ENCODE assay signal across 19 cellular contexts in the genomic region with DNA sequence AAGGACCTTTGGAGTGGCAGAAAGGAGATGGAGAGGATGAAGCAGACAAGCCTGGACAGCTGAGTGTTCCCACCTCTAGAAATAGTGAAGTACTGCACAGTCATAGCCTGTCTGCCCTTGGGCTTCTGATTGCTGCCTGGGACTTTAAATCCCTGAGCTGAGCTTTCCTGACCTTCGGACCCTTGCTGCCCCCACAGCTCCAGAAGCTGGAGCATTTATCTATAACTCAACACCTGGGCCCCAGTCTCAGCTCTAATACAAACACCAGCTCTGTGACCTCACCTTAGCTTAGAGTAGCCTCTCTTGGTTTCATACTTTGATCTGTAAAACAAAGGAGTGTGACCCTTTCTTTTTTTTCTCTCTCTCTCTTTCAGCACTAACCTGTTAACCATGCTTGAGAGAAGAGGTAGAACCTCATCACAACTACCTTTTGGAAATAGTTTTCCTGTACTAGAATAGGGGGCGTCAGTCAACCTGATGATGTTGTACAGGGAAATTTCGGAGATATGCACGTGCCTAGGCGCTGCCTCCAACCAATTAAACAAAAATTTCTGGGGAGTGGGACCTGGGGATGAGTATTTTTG. TPM values are rescaled to one million over a fixed set of nuclear protein-coding genes. Genes with fewer than 3 reads are reported as not detected.
DNase-seq lines count a peak whose midpoint lies in the region; ATAC-seq and TF ChIP-seq lines count a peak whose summit lies in the region.
"Had no signal": no experiment of that assay in that cellular context is flagged by ENCODE, and none has a peak within 500 bp of the region (broad histone marks: within the 10 kb centered on the region; RNA-seq: fewer than 3 reads in every experiment).

No MANE protein-coding gene starts in this region.

- DNase-seq in mammary epithelial cell (no peak), MCF 10A (ENCODE audit: unreplicated experiment) (no peak), coronary artery (ENCODE audit: low spot score) (no peak), left kidney (ENCODE audit: low read depth, low spot score) (peak; percentile 16), thoracic aorta (ENCODE audit: low spot score) (no peak), immature natural killer cell (no peak), SHP77 (lab: John Stamatoyannopoulos, UW) (no peak)
- DNase-seq in activated T-cell treated with anti-CD3 and anti-CD28 coated beads, Interleukin-2, amount 50 U/mL, for 1 hour, result no peak
- DNase-seq: activated CD4-positive, alpha-beta memory T cell treated with anti-CD3 and anti-CD28 coated beads, Interleukin-2, amount 10 ng/mL, durations not matched to agents 7 days and 5 days; activated naive CD4-positive, alpha-beta T cell treated with anti-CD3 and anti-CD28 coated beads for 36 hours; amygdala; effector memory CD8-positive, alpha-beta T cell; lower lobe of right lung; NCI-H1436 treated with DMSO at 0.1 percent for 48 hours; NCI-H2171 treated with DMSO at 0.1 percent for 48 hours; PC-9; stimulated activated CD4-positive, alpha-beta T cell treated with anti-CD3 and anti-CD28 coated beads, Interleukin-12 subunit alpha, Interleukin-12 subunit beta, amount 100 ng/mL, for 4 hours had no signal

- H3K4me1 Mint-ChIP-seq in MCF 10A (ENCODE audit: insufficient read depth, unreplicated experiment) (no peaks in the 10 kb centered on the region), immature natural killer cell (no peaks in the 10 kb centered on the region)
- H3K4me1 Mint-ChIP-seq: activated CD4-positive, alpha-beta memory T cell treated with anti-CD3 and anti-CD28 coated beads, Interleukin-2, amount 10 ng/mL, durations not matched to agents 7 days and 5 days had no signal

- H3K4me1 ChIP-seq in mammary epithelial cell (ENCODE audit: insufficient read depth, low read length) (peaks cover 7% of the 10 kb centered on the region), thoracic aorta (ENCODE audit: control insufficient read depth in 1 of 2, low read depth in 2 of 2) (peaks cover 19 to 44% of the 10 kb centered on the region in 2 donors)
- H3K4me1 ChIP-seq: lower lobe of right lung had no signal

- no TSS peak for BruUV-seq in mammary epithelial cell (replicated peaks; lab: Mats Ljungman, UMichigan)
- BruUV-seq in MCF 10A (replicated peaks; lab: Mats Ljungman, UMichigan), result no TSS peak

- WGBS in mammary epithelial cell (ENCODE audit: low coverage, missing lambda C conversion rate), result 90% methylated on average over 5 of the region's 5 CpGs

- dilution Hi-C loops in mammary epithelial cell (cut with HindIII; ENCODE audit: low sequenced_read_pairs), result no loop called here

- H3K27me3 Mint-ChIP-seq in MCF 10A (ENCODE audit: insufficient read depth, unreplicated experiment), result no peaks in the 10 kb centered on the region
- peaks cover 0 to 3% (median 0%) of the 10 kb centered on the region in 3 donors for H3K27me3 Mint-ChIP-seq in immature natural killer cell (ENCODE audit: low read depth in 3 of 3)
- H3K27me3 Mint-ChIP-seq: activated CD4-positive, alpha-beta memory T cell treated with anti-CD3 and anti-CD28 coated beads, Interleukin-2, amount 10 ng/mL, durations not matched to agents 7 days and 5 days had no signal

- H3K79me2 ChIP-seq in mammary epithelial cell (ENCODE audit: insufficient read depth, low read length), result no peaks in the 10 kb centered on the region

- ATAC-seq in thoracic aorta (ENCODE audit: insufficient number of reproducible peaks, low FRiP score, low read depth), result no peak
- ATAC-seq: effector memory CD8-positive, alpha-beta T cell; lower lobe of right lung had no signal

- H3K27ac Mint-ChIP-seq in MCF 10A (ENCODE audit: low read depth, unreplicated experiment), result no peak overlapping the region
- no peak overlapping the region for H3K27ac Mint-ChIP-seq in immature natural killer cell
- H3K27ac Mint-ChIP-seq: activated CD4-positive, alpha-beta memory T cell treated with anti-CD3 and anti-CD28 coated beads, Interleukin-2, amount 10 ng/mL, durations not matched to agents 7 days and 5 days; activated naive CD4-positive, alpha-beta T cell treated with anti-CD3 and anti-CD28 coated beads for 36 hours; effector memory CD8-positive, alpha-beta T cell; T-helper 2 cell treated with Interferon-gamma antibody and Interleukin-4, amounts not matched to agents 5 μg/mL and 100 μg/mL, for 36 hours had no signal

- in situ Hi-C loops in mammary epithelial cell (cut with MboI; ENCODE audit: low sequenced_read_pairs in 2 of 2), result no loop called here

- H3K4me3 ChIP-seq in mammary epithelial cell (replicated peaks in 1 of 3; ENCODE audit: insufficient read depth in 1 of 3, low read depth in 2 of 3, low read length in 3 of 3), result no peak overlapping the region
- no peak overlapping the region for H3K4me3 ChIP-seq in coronary artery
- no peak overlapping the region for H3K4me3 ChIP-seq in thoracic aorta
- H3K4me3 ChIP-seq: BLaER1 treated with 17β-estradiol and CSF1 and Interleukin-3, amounts not matched to agents 10 nM and 100 nM; lower lobe of right lung; PC-9 had no signal

- no peak overlapping the region for H3K9ac ChIP-seq in mammary epithelial cell (ENCODE audit: insufficient read depth, low read length)
- H3K9ac ChIP-seq: BLaER1 treated with 17β-estradiol and CSF1 and Interleukin-3, amounts not matched to agents 10 nM and 100 nM had no signal

- TF ChIP-seq CTCF in mammary epithelial cell (conservative IDR thresholded peaks at IDR 0.05 in 1 of 2, IDR thresholded peaks at IDR 0.05 in 1 of 2; ENCODE audit: extremely low read depth in 1 of 2, insufficient read depth in 1 of 2, low read depth in 1 of 2, low read length in 2 of 2) (no peak), MCF 10A (IDR thresholded peaks at IDR 0.05; ENCODE audit: unreplicated experiment) (no peak), coronary artery (IDR thresholded peaks at IDR 0.05) (no peak), thoracic aorta (IDR thresholded peaks at IDR 0.05) (no peak)

- POLR2A ChIA-PET in MCF 10A (lab: Yijun Ruan, JAX), result interaction anchor here (0.8 to 0.9 kb wide), 3 partner anchors 10 to 32 kb away, joined by 3 read pairs; no protein-coding TSS in a partner anchor

- no peak overlapping the region for H3K4me3 Mint-ChIP-seq in MCF 10A (ENCODE audit: unreplicated experiment)
- H3K4me3 Mint-ChIP-seq in immature natural killer cell, result no peak overlapping the region
- H3K4me3 Mint-ChIP-seq: activated CD4-positive, alpha-beta memory T cell treated with anti-CD3 and anti-CD28 coated beads, Interleukin-2, amount 10 ng/mL, durations not matched to agents 7 days and 5 days; activated naive CD4-positive, alpha-beta T cell treated with anti-CD3 and anti-CD28 coated beads for 36 hours; effector memory CD8-positive, alpha-beta T cell; T-helper 2 cell treated with Interferon-gamma antibody and Interleukin-4, amounts not matched to agents 5 μg/mL and 100 μg/mL, for 36 hours had no signal

- no peaks in the 10 kb centered on the region for H3K9me3 ChIP-seq in mammary epithelial cell (replicated peaks; ENCODE audit: insufficient read depth, low read length)
- no peaks in the 10 kb centered on the region for H3K9me3 ChIP-seq in thoracic aorta
- H3K9me3 ChIP-seq: BLaER1 treated with 17β-estradiol and CSF1 and Interleukin-3, amounts not matched to agents 10 nM and 100 nM; lower lobe of right lung had no signal

- CTCF ChIA-PET in mammary epithelial cell (lab: Charles Lee; ENCODE audit: low non-redundant PET) (no interaction called here), MCF 10A (lab: Yijun Ruan, JAX) (interaction anchor here (1.6 kb wide), 1 partner anchor 67 kb away, joined by 3 read pairs; no protein-coding TSS in a partner anchor)

- intact Hi-C loops in mammary epithelial cell (cut with micrococcal nuclease), result no loop called here
- intact Hi-C loops in MCF 10A (cut with micrococcal nuclease), result no loop called here

- H3K27ac ChIP-seq in mammary epithelial cell (ENCODE audit: insufficient read depth, low read depth, low read length), result no peak overlapping the region
- peak overlapping the region; percentile 22 to 81 for H3K27ac ChIP-seq in coronary artery
- H3K27ac ChIP-seq in thoracic aorta, result peak overlapping the region; percentile 69 to 82
- H3K27ac ChIP-seq: BLaER1 treated with 17β-estradiol and CSF1 and Interleukin-3, amounts not matched to agents 10 nM and 100 nM; lower lobe of right lung; PC-9 had no signal

- H3K36me3 Mint-ChIP-seq in MCF 10A (ENCODE audit: insufficient read depth, unreplicated experiment) (no peaks in the 10 kb centered on the region), immature natural killer cell (no peaks in the 10 kb centered on the region)

- no peaks in the 10 kb centered on the region for H3K27me3 ChIP-seq in mammary epithelial cell (ENCODE audit: insufficient read depth, low read length)
- H3K27me3 ChIP-seq in thoracic aorta (replicated peaks; ENCODE audit: insufficient read depth), result no peaks in the 10 kb centered on the region
- H3K27me3 ChIP-seq: BLaER1 treated with 17β-estradiol and CSF1 and Interleukin-3, amounts not matched to agents 10 nM and 100 nM had no signal

- H3K9me3 Mint-ChIP-seq in MCF 10A (ENCODE audit: unreplicated experiment) (no peaks in the 10 kb centered on the region), immature natural killer cell (no peaks in the 10 kb centered on the region)
- H3K9me3 Mint-ChIP-seq: activated CD4-positive, alpha-beta memory T cell treated with anti-CD3 and anti-CD28 coated beads, Interleukin-2, amount 10 ng/mL, durations not matched to agents 7 days and 5 days; activated naive CD4-positive, alpha-beta T cell treated with anti-CD3 and anti-CD28 coated beads for 36 hours; effector memory CD8-positive, alpha-beta T cell; T-helper 2 cell treated with Interferon-gamma antibody and Interleukin-4, amounts not matched to agents 5 μg/mL and 100 μg/mL, for 36 hours had no signal

- no peaks in the 10 kb centered on the region for H4K20me1 ChIP-seq in mammary epithelial cell (ENCODE audit: insufficient read depth, low read length)
- H4K20me1 ChIP-seq: BLaER1 treated with 17β-estradiol and CSF1 and Interleukin-3, amounts not matched to agents 10 nM and 100 nM had no signal

- no peaks in the 10 kb centered on the region for H3K36me3 ChIP-seq in mammary epithelial cell (ENCODE audit: insufficient read depth, low read length)
- H3K36me3 ChIP-seq in thoracic aorta, result no peaks in the 10 kb centered on the region
- H3K36me3 ChIP-seq: BLaER1 treated with 17β-estradiol and CSF1 and Interleukin-3, amounts not matched to agents 10 nM and 100 nM; lower lobe of right lung had no signal

- peak overlapping the region; percentile 54 for H2AFZ ChIP-seq in mammary epithelial cell (ENCODE audit: low read depth, low read length)
- H2AFZ ChIP-seq: PC-9 had no signal

- no peak overlapping the region for H3K4me2 ChIP-seq in mammary epithelial cell (ENCODE audit: insufficient read depth, low read depth, low read length)
- H3K4me2 ChIP-seq: BLaER1 treated with 17β-estradiol and CSF1 and Interleukin-3, amounts not matched to agents 10 nM and 100 nM; PC-9 had no signal

RNA-seq across cellular contexts. Expression of a gene that starts 25.4 kb away (rescaled TPM):
- total RNA-seq in mammary epithelial cell (100 to 1,000 TPM; 161 to 277 TPM), MCF 10A (2022) (144 and 147 TPM in 2 replicates), thoracic aorta (100 to 1,000 TPM in 1 of 2 donors, 10 to 100 TPM in 1; 83.9 to 248 TPM)
- polyA plus RNA-seq in mammary epithelial cell (61.3 TPM), immature natural killer cell (1 to 10 TPM; 2.7 to 5.4 (median 5.2) TPM)
- 74.3 TPM for polyA minus RNA-seq in mammary epithelial cell
